ENCODE assay signal across 5 cellular contexts in the genomic region with DNA sequence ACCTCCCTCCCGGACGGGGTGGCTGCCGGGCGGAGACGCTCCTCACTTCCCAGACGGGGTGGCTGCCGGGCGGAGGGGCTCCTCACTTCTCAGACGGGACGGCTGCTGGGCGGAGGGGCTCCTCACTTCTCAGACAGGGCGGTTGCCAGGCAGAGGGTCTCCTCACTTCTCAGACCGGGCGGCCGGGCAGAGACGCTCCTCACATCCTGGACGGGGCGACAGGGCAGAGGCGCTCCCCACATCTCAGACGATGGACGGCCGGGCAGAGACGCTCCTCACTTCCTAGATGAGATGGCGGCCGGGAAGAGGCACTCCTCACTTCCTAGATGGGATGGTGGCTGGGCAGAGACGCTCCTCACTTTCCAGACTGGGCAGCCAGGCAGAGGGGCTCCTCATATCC. TPM values are rescaled to one million over a fixed set of nuclear protein-coding genes. Genes with fewer than 3 reads are reported as not detected.
DNase-seq lines count a peak whose midpoint lies in the region; TF ChIP-seq lines count a peak whose summit lies in the region.
"Not testable (repeated sequence)": the region's sequence is repeated elsewhere in the genome, so short reads cannot be mapped to it uniquely, and the experiment has no call there.

No MANE protein-coding gene starts in this region.

- not testable (repeated sequence) for H3K9me3 ChIP-seq in suprapubic skin

- no CpG with 5 or more reads among the region's 26 CpGs for WGBS in suprapubic skin

- H3K27ac ChIP-seq in suprapubic skin = not testable (repeated sequence)

- not testable (repeated sequence) for H3K27me3 ChIP-seq in suprapubic skin

- intact Hi-C loops in posterior vena cava (cut with DNase I) = not testable (repeated sequence)

- not testable (repeated sequence) for H3K4me3 ChIP-seq in suprapubic skin

- H3K4me1 ChIP-seq in suprapubic skin = not testable (repeated sequence)

- peak; percentile 29 for DNase-seq in activated CD8-positive, alpha-beta memory T cell treated with anti-CD3 and anti-CD28 coated beads, Interleukin-2, amount 50 U/mL, for 48 hours
- DNase-seq in activated effector memory CD4-positive, alpha-beta T cell treated with anti-CD3 and anti-CD28 coated beads, Interleukin-2, amount 50 U/mL, for 16 hours = peak; percentile 9
- peak; percentile 71 for DNase-seq in mesenteric fat pad (ENCODE audit: low spot score)
- DNase-seq in posterior vena cava (ENCODE audit: low spot score) = peak; percentile 36
- peak; percentile 41 to 46 for DNase-seq in suprapubic skin (ENCODE audit: low spot score in 2 of 2)

- H3K36me3 ChIP-seq in suprapubic skin = not testable (repeated sequence)

- TF ChIP-seq POLR2A in suprapubic skin (IDR thresholded peaks at IDR 0.05) = not testable (repeated sequence)

- not testable (repeated sequence) for TF ChIP-seq EP300 in suprapubic skin (IDR thresholded peaks at IDR 0.05)

- not testable (repeated sequence) for TF ChIP-seq CTCF in suprapubic skin (IDR thresholded peaks at IDR 0.05)

RNA-seq across cellular contexts. Expression of gene MAPK1, which starts 16.5 kb away (rescaled TPM):
- 109 TPM for total RNA-seq in mesenteric fat pad
- total RNA-seq in posterior vena cava = 100 to 1,000 TPM; 138 to 141 TPM
- total RNA-seq in suprapubic skin = 10 to 100 TPM; 51.3 to 77.8 (median 66.0) TPM

Comparison
In these comparisons a context has a peak if more than half of its experiments do, and no peak if none do; other contexts are left out.
1. DNase-seq: peak in every context shown above with its lines; median percentile 71 in mesenteric fat pad; 44 in suprapubic skin; 36 in posterior vena cava; 29 in activated CD8-positive, alpha-beta memory T cell treated with anti-CD3 and anti-CD28 coated beads, Interleukin-2, amount 50 U/mL, for 48 hours; 9 in activated effector memory CD4-positive, alpha-beta T cell treated with anti-CD3 and anti-CD28 coated beads, Interleukin-2, amount 50 U/mL, for 16 hours.